In genomic region chr2:18479901-18480369, GRCh38 we compare ENCODE assay signal across 20 cellular contexts.
A peak's percentile ranks its signal among the peaks of the same experiment; 100 is the strongest.
DNase-seq lines count a peak whose midpoint lies in the region; ATAC-seq, FAIRE-seq and TF ChIP-seq lines count a peak whose summit lies in the region.
"Had no signal": no experiment of that assay in that cellular context is flagged by ENCODE, and none has a peak within 500 bp of the region (broad histone marks: within the 10 kb centered on the region; RNA-seq: fewer than 3 reads in every experiment).

No MANE protein-coding gene starts in this region.

- H3K4me3 Mint-ChIP-seq in astrocyte (ENCODE audit: unreplicated experiment), result no peak overlapping the region
- H3K4me3 Mint-ChIP-seq: activated CD4-positive, alpha-beta memory T cell treated with anti-CD3 and anti-CD28 coated beads for 36 hours; activated T-cell treated with anti-CD3 and anti-CD28 coated beads, Interleukin-2, amount 50 U/mL, for 24 hours; natural killer cell treated with Interleukin-12 subunit alpha and Interleukin-12 subunit beta and Interleukin-15 and Interleukin-18, amount 100 ng/mL, for 72 hours had no signal

- DNase-seq in GM03348 (ENCODE audit: low spot score), result peak; percentile 71
- DNase-seq in astrocyte (ENCODE audit: low read depth), result peak; percentile 56
- DNase-seq in left ventricle myocardium superior, result peak; percentile 51
- DNase-seq in stromal cell of bone marrow (ENCODE audit: low read depth), result peak; percentile 38
- DNase-seq in esophagus squamous epithelium (lab: John Stamatoyannopoulos, UW), result no peak
- DNase-seq in NCI-H2227 (lab: John Stamatoyannopoulos, UW; ENCODE audit: unreplicated experiment), result no peak
- DNase-seq in COLO829 (ENCODE audit: low spot score), result no peak
- DNase-seq: activated CD4-positive, alpha-beta memory T cell treated with anti-CD3 and anti-CD28 coated beads for 36 hours; activated naive CD4-positive, alpha-beta T cell treated with Interleukin-2 at 50 U/mL for 16 hours; activated T-cell treated with anti-CD3 and anti-CD28 coated beads, Interleukin-2, amount 50 U/mL, for 24 hours; Calu3; effector CD8-positive, alpha-beta T cell; NCI-H1092; NCI-H2081; NCI-H510A treated with DMSO at 0.1 percent for 48 hours; substantia nigra; T-helper 1 cell had no signal

- no peaks in the 10 kb centered on the region for H3K4me1 ChIP-seq in astrocyte (ENCODE audit: insufficient read depth, low read length)
- H3K4me1 ChIP-seq in esophagus squamous epithelium, result peaks cover 0 to 2% (median 0%) of the 10 kb centered on the region in 3 donors
- H3K4me1 ChIP-seq: ascending aorta had no signal

- H3K9me3 ChIP-seq in astrocyte (ENCODE audit: insufficient read depth, low read depth, low read length) (no peaks in the 10 kb centered on the region), esophagus squamous epithelium (no peaks in the 10 kb centered on the region)
- H3K9me3 ChIP-seq: ascending aorta had no signal

- TF ChIP-seq CTCF in astrocyte (IDR thresholded peaks at IDR 0.05; ENCODE audit: insufficient read depth, low read depth, low read length) (no peak), esophagus squamous epithelium (IDR thresholded peaks at IDR 0.05) (no peak)

- no peaks in the 10 kb centered on the region for H3K9me3 Mint-ChIP-seq in astrocyte (ENCODE audit: unreplicated experiment)
- H3K9me3 Mint-ChIP-seq: activated CD4-positive, alpha-beta memory T cell treated with anti-CD3 and anti-CD28 coated beads for 36 hours; activated T-cell treated with anti-CD3 and anti-CD28 coated beads, Interleukin-2, amount 50 U/mL, for 24 hours; natural killer cell treated with Interleukin-12 subunit alpha and Interleukin-12 subunit beta and Interleukin-15 and Interleukin-18, amount 100 ng/mL, for 72 hours had no signal

- H3K27ac ChIP-seq in astrocyte (ENCODE audit: low read depth, low read length) (no peak overlapping the region), esophagus squamous epithelium (peak overlapping the region in 2 of 4 donors; percentile 36 to 63)
- H3K27ac ChIP-seq: ascending aorta had no signal

- ATAC-seq in left ventricle myocardium superior, result peak; percentile 88
- ATAC-seq: natural killer cell treated with Interleukin-12 subunit alpha and Interleukin-12 subunit beta and Interleukin-15 and Interleukin-18, amount 100 ng/mL, for 72 hours had no signal

- H3K4me3 ChIP-seq in astrocyte (ENCODE audit: insufficient read depth, low read depth, low read length) (no peak overlapping the region), esophagus squamous epithelium (no peak overlapping the region)
- H3K4me3 ChIP-seq: ascending aorta had no signal

- no peak for FAIRE-seq in astrocyte (lab: Jason Lieb, UNC)
- FAIRE-seq: H54 had no signal

- intact Hi-C loops in left ventricle myocardium superior (cut with micrococcal nuclease), result no loop called here
- intact Hi-C loops in esophagus squamous epithelium (cut with DNase I), result no loop called here

- WGBS in esophagus squamous epithelium, 2 donors, result 57 to 80% methylated on average over 4 of the region's 4 CpGs

- H3K27ac Mint-ChIP-seq in astrocyte (ENCODE audit: unreplicated experiment), result no peak overlapping the region
- H3K27ac Mint-ChIP-seq: activated CD4-positive, alpha-beta memory T cell treated with anti-CD3 and anti-CD28 coated beads for 36 hours; activated T-cell treated with anti-CD3 and anti-CD28 coated beads, Interleukin-2, amount 50 U/mL, for 24 hours; natural killer cell treated with Interleukin-12 subunit alpha and Interleukin-12 subunit beta and Interleukin-15 and Interleukin-18, amount 100 ng/mL, for 72 hours had no signal

- no peaks in the 10 kb centered on the region for H3K79me2 ChIP-seq in astrocyte (ENCODE audit: insufficient read depth, low read length)

- no peak overlapping the region for H2AFZ ChIP-seq in astrocyte (ENCODE audit: low read depth, low read length)

- H3K27me3 Mint-ChIP-seq in astrocyte (ENCODE audit: low read depth, unreplicated experiment), result peaks cover 1% of the 10 kb centered on the region
- H3K27me3 Mint-ChIP-seq: activated T-cell treated with anti-CD3 and anti-CD28 coated beads, Interleukin-2, amount 50 U/mL, for 24 hours had no signal

- H3K4me2 ChIP-seq in astrocyte (ENCODE audit: low read length), result no peak overlapping the region

- TF ChIP-seq POLR2A in esophagus squamous epithelium (IDR thresholded peaks at IDR 0.05), result no peak

- no peaks in the 10 kb centered on the region for H3K27me3 ChIP-seq in astrocyte (ENCODE audit: insufficient read depth, low read length)
- H3K27me3 ChIP-seq in esophagus squamous epithelium, result peaks cover 0 to 4% (median 0%) of the 10 kb centered on the region in 4 donors
- H3K27me3 ChIP-seq: ascending aorta had no signal

- H3K36me3 Mint-ChIP-seq in astrocyte (ENCODE audit: low read depth, unreplicated experiment), result no peaks in the 10 kb centered on the region
- H3K36me3 Mint-ChIP-seq: activated CD4-positive, alpha-beta memory T cell treated with anti-CD3 and anti-CD28 coated beads for 36 hours; natural killer cell treated with Interleukin-12 subunit alpha and Interleukin-12 subunit beta and Interleukin-15 and Interleukin-18, amount 100 ng/mL, for 72 hours had no signal

- no peaks in the 10 kb centered on the region for H3K36me3 ChIP-seq in astrocyte (ENCODE audit: insufficient read depth, low read length)
- no peaks in the 10 kb centered on the region for H3K36me3 ChIP-seq in esophagus squamous epithelium
- H3K36me3 ChIP-seq: ascending aorta had no signal

- H3K4me1 Mint-ChIP-seq in astrocyte (ENCODE audit: low read depth, unreplicated experiment), result no peaks in the 10 kb centered on the region

- no peaks in the 10 kb centered on the region for H4K20me1 ChIP-seq in astrocyte (ENCODE audit: insufficient read depth, low read length)

- H3K9ac ChIP-seq in astrocyte (ENCODE audit: low read length), result no peak overlapping the region

Comparison
In these comparisons a context has a peak if more than half of its experiments do, and no peak if none do; other contexts are left out.
1. DNase-seq: peak in GM03348 (single experiment), astrocyte (single experiment), left ventricle myocardium superior (single experiment) and stromal cell of bone marrow (single experiment); none in esophagus squamous epithelium (single experiment), NCI-H2227 (single experiment) and COLO829 (single experiment).